In genomic region chr10:99432047-99432446, GRCh38 we compare ENCODE assay signal across 12 cellular contexts. TPM values are rescaled to one million over a fixed set of nuclear protein-coding genes. Genes with fewer than 3 reads are reported as not detected.
DNase-seq lines count a peak whose midpoint lies in the region; ATAC-seq and TF ChIP-seq lines count a peak whose summit lies in the region.
"Had no signal": no experiment of that assay in that cellular context is flagged by ENCODE, and none has a peak within 500 bp of the region (broad histone marks: within the 10 kb centered on the region; RNA-seq: fewer than 3 reads in every experiment).

No MANE protein-coding gene starts in this region.

- peaks cover 14% of the 10 kb centered on the region for H3K79me2 ChIP-seq in mesendoderm (ENCODE audit: control insufficient read depth, insufficient read depth, low read length)

- H3K9me3 ChIP-seq in muscle layer of duodenum (ENCODE audit: control insufficient read depth in 1 of 2, low read length in 2 of 2) = no peaks in the 10 kb centered on the region

- H2BK15ac ChIP-seq in mesendoderm (replicated peaks; ENCODE audit: low read depth) = no peak overlapping the region

- TF ChIP-seq CTCF in AG10803 (conservative IDR thresholded peaks at IDR 0.05; ENCODE audit: low read length) (no peak), HFFc6 (IDR thresholded peaks at IDR 0.05) (no peak), astrocyte of the cerebellum (IDR thresholded peaks at IDR 0.05; ENCODE audit: low read depth, low read length, missing control alignments) (no peak)

- H3K23ac ChIP-seq in mesendoderm (ENCODE audit: low read length) = no peak overlapping the region

- no peak overlapping the region for H3K4ac ChIP-seq in mesendoderm (ENCODE audit: low read depth, low read length)

- no peak overlapping the region for H4K5ac ChIP-seq in mesendoderm (ENCODE audit: low read length)

- WGBS in mesendoderm (ENCODE audit: extremely low coverage, insufficient coverage, low lambda C conversion rate) = no CpG with 5 or more reads among the region's 4 CpGs

- DNase-seq in AG10803 (ENCODE audit: low read depth) = no peak
- DNase-seq in HFFc6 = no peak
- DNase-seq in astrocyte of the cerebellum (ENCODE audit: low read depth) = no peak
- no peak for DNase-seq in SIG-M5 treated with dmso at 0.1 percent for 504 hours (lab: John Stamatoyannopoulos, UW; ENCODE audit: unreplicated experiment)
- no peak for DNase-seq in mesendoderm
- DNase-seq in erythroblast (lab: John Stamatoyannopoulos, UW) = no peak
- DNase-seq: DMS79; NCI-H2081 treated with DMSO at 0.1 percent for 48 hours; stimulated activated CD4-positive, alpha-beta T cell treated with anti-CD3 and anti-CD28 coated beads, Interleukin-2, amount 100 ng/mL, for 24 hours; T-helper 9 cell had no signal

- H3K4me1 ChIP-seq in muscle layer of duodenum (ENCODE audit: control insufficient read depth in 1 of 2, insufficient read depth in 2 of 2, low read length in 2 of 2) (peaks cover 9 to 65% of the 10 kb centered on the region in 2 donors), mesendoderm (ENCODE audit: control insufficient read depth, low read depth, low read length) (peaks cover 4% of the 10 kb centered on the region)

- H3K79me1 ChIP-seq in mesendoderm (ENCODE audit: low read length) = peaks cover 10% of the 10 kb centered on the region

- H3K9ac ChIP-seq in mesendoderm (ENCODE audit: low read length) = no peak overlapping the region

- H4K8ac ChIP-seq in mesendoderm (ENCODE audit: low read depth, low read length) = no peak overlapping the region

- H3K4me2 ChIP-seq in mesendoderm (ENCODE audit: low read length) = no peak overlapping the region

- peak overlapping the region; percentile 69 for H3K27ac Mint-ChIP-seq in HFFc6

- no peak overlapping the region for H2BK120ac ChIP-seq in mesendoderm (ENCODE audit: low read depth, low read length)

- no peak overlapping the region for H2AK5ac ChIP-seq in mesendoderm (ENCODE audit: low read length)

- no peaks in the 10 kb centered on the region for H3K9me3 Mint-ChIP-seq in HFFc6

- peaks cover 29% of the 10 kb centered on the region for H3K4me1 Mint-ChIP-seq in HFFc6 (ENCODE audit: low read depth)

- no peak overlapping the region for H2BK5ac ChIP-seq in mesendoderm (ENCODE audit: low read length)

- H3K27ac ChIP-seq in muscle layer of duodenum (ENCODE audit: low read length) (peak overlapping the region; percentile 95), mesendoderm (ENCODE audit: low read depth, low read length) (no peak overlapping the region)

- H3K27me3 Mint-ChIP-seq in HFFc6 (ENCODE audit: insufficient read depth) = peaks cover 7% of the 10 kb centered on the region; the same call in 1 of the 2 replicates

- no peaks in the 10 kb centered on the region for H3K36me3 Mint-ChIP-seq in HFFc6 (ENCODE audit: low read depth)

- H3K36me3 ChIP-seq in muscle layer of duodenum (ENCODE audit: control insufficient read depth in 1 of 2, insufficient read depth in 2 of 2, low read length in 2 of 2) = peaks cover 0 to 6% of the 10 kb centered on the region in 2 donors
- H3K36me3 ChIP-seq in mesendoderm (ENCODE audit: control insufficient read depth, insufficient read depth, low read length) = no peaks in the 10 kb centered on the region

- H3K27me3 ChIP-seq in muscle layer of duodenum (ENCODE audit: low read depth, low read length) (no peaks in the 10 kb centered on the region), mesendoderm (ENCODE audit: insufficient read depth, low read length, poor library complexity) (no peaks in the 10 kb centered on the region)

- no peak for TF ChIP-seq POLR2A in erythroblast (IDR thresholded peaks at IDR 0.05; ENCODE audit: low read length)

- H3K4me3 Mint-ChIP-seq in HFFc6 = peak overlapping the region; percentile 100

- H3K4me3 ChIP-seq in AG10803 (ENCODE audit: low read length) (peak overlapping the region; percentile 96; the same call in 1 of the 2 replicates), astrocyte of the cerebellum (ENCODE audit: low read depth, low read length) (peak overlapping the region; percentile 90), muscle layer of duodenum (ENCODE audit: low read depth in 1 of 2, low read length in 2 of 2) (peak overlapping the region; percentile 93 to 95), mesendoderm (ENCODE audit: low read length) (no peak overlapping the region)

- ATAC-seq in GM18858 (IDR thresholded peaks at IDR 0.05; ENCODE audit: unreplicated experiment) = no peak

- no peak overlapping the region for H3K56ac ChIP-seq in mesendoderm (ENCODE audit: low read length)

- in situ Hi-C loops in astrocyte of the cerebellum (cut with HindIII; ENCODE audit: low sequenced_read_pairs) = no loop called here

- no peak overlapping the region for H3K18ac ChIP-seq in mesendoderm (ENCODE audit: low read length)

RNA-seq across cellular contexts. Expression of gene GOT1, which starts 1.6 kb away (rescaled TPM):
- 10 to 100 TPM; 34.9 to 42.0 (median 41.6) TPM for total RNA-seq in HFFc6 (2021; fragmentation: NEBNext Ultra II Directional; extraction: Animal tissue kit (Norgen Biotek cat#: 25700))
- 39.0 TPM for polyA plus RNA-seq in mesendoderm (2013, experiment 1 of 2)
- polyA plus RNA-seq in mesendoderm (2013, experiment 2 of 2) = 41.3 TPM
